ENCODE assay signal across 1 cellular context in the genomic region with DNA sequence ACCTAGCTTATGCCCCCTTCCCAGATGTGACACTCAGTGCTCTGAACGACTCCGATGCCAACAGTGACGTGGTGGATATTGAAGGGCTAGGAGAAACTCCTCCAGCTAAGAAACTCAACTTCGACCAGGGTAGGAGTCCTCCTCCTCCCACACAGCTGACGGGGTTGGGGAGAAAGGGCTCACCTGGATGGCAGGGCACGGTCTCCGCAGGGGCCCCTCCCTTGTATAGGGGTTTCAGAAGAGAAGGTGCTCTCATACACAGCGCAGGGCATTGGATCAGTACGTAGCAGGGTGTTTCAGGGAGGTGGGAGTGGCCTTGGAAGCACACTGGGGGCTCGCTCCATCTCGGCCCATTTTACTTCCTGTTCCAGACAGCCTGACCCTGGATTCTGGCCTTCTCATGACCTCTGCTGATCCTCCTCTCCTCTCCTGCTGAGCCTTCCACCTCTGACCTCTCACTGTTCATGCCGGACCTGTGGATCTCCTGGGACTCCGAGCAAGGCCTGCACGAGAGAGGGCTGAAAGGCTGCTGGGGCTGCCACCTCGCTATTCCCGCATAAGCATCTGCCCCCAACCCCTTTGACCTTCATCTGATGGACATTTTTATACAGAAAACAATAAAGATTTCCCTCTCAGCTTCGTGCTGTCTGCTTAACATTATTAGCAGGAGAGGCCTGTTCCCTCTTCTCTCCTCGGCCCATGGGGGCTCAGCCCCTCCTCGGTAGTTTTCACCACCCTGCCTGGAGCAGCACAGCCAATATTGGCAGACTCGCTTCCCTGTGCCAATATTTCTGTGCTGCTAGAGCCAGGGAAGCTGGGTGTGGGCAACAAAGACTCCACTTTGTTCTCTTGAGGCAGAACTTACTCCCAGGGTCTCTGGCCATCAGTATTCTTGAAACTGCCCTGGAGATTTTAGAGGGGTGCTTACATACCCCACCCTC.
TF ChIP-seq lines count a peak whose summit lies in the region.

No MANE protein-coding gene starts in this region.

TF ChIP-seq in GM23338, 12 proteins besides CTCF, POLR2A, EP300 and RAD21:
- TF ChIP-seq EZH2 (IDR thresholded peaks at IDR 0.05; ENCODE audit: low read depth, unreplicated experiment) (no peak), ZNF331 (CRISPR knock-in tag; IDR thresholded peaks at IDR 0.05; ENCODE audit: low read depth) (no peak), ZNF114 (CRISPR knock-in tag; IDR thresholded peaks at IDR 0.05) (no peak), EZH2phosphoT487 (IDR thresholded peaks at IDR 0.05; ENCODE audit: unreplicated experiment) (no peak), POLR2AphosphoS5 (IDR thresholded peaks at IDR 0.05; ENCODE audit: low read depth) (no peak), NANOG (IDR thresholded peaks at IDR 0.05; ENCODE audit: borderline replicate concordance) (no peak), JUNB (IDR thresholded peaks at IDR 0.05; ENCODE audit: unreplicated experiment) (no peak)
- TF ChIP-seq, protein P1, sequence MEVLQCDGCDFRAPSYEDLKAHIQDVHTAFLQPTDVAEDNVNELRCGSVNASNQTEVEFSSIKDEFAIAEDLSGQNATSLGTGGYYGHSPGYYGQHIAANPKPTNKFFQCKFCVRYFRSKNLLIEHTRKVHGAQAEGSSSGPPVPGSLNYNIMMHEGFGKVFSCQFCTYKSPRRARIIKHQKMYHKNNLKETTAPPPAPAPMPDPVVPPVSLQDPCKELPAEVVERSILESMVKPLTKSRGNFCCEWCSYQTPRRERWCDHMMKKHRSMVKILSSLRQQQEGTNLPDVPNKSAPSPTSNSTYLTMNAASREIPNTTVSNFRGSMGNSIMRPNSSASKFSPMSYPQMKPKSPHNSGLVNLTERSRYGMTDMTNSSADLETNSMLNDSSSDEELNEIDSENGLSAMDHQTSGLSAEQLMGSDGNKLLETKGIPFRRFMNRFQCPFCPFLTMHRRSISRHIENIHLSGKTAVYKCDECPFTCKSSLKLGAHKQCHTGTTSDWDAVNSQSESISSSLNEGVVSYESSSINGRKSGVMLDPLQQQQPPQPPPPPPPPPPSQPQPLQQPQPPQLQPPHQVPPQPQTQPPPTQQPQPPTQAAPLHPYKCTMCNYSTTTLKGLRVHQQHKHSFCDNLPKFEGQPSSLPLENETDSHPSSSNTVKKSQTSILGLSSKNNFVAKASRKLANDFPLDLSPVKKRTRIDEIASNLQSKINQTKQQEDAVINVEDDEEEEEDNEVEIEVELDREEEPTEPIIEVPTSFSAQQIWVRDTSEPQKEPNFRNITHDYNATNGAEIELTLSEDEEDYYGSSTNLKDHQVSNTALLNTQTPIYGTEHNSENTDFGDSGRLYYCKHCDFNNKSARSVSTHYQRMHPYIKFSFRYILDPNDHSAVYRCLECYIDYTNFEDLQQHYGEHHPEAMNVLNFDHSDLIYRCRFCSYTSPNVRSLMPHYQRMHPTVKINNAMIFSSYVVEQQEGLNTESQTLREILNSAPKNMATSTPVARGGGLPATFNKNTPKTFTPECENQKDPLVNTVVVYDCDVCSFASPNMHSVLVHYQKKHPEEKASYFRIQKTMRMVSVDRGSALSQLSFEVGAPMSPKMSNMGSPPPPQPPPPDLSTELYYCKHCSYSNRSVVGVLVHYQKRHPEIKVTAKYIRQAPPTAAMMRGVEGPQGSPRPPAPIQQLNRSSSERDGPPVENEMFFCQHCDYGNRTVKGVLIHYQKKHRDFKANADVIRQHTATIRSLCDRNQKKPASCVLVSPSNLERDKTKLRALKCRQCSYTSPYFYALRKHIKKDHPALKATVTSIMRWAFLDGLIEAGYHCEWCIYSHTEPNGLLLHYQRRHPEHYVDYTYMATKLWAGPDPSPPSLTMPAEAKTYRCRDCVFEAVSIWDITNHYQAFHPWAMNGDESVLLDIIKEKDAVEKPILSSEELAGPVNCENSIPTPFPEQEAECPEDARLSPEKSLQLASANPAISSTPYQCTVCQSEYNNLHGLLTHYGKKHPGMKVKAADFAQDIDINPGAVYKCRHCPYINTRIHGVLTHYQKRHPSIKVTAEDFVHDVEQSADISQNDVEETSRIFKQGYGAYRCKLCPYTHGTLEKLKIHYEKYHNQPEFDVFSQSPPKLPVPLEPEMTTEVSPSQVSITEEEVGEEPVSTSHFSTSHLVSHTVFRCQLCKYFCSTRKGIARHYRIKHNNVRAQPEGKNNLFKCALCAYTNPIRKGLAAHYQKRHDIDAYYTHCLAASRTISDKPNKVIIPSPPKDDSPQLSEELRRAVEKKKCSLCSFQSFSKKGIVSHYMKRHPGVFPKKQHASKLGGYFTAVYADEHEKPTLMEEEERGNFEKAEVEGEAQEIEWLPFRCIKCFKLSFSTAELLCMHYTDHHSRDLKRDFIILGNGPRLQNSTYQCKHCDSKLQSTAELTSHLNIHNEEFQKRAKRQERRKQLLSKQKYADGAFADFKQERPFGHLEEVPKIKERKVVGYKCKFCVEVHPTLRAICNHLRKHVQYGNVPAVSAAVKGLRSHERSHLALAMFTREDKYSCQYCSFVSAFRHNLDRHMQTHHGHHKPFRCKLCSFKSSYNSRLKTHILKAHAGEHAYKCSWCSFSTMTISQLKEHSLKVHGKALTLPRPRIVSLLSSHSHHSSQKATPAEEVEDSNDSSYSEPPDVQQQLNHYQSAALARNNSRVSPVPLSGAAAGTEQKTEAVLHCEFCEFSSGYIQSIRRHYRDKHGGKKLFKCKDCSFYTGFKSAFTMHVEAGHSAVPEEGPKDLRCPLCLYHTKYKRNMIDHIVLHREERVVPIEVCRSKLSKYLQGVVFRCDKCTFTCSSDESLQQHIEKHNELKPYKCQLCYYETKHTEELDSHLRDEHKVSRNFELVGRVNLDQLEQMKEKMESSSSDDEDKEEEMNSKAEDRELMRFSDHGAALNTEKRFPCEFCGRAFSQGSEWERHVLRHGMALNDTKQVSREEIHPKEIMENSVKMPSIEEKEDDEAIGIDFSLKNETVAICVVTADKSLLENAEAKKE (CRISPR knock-in tag; IDR thresholded peaks at IDR 0.05), result no peak
- TF ChIP-seq, protein P2, sequence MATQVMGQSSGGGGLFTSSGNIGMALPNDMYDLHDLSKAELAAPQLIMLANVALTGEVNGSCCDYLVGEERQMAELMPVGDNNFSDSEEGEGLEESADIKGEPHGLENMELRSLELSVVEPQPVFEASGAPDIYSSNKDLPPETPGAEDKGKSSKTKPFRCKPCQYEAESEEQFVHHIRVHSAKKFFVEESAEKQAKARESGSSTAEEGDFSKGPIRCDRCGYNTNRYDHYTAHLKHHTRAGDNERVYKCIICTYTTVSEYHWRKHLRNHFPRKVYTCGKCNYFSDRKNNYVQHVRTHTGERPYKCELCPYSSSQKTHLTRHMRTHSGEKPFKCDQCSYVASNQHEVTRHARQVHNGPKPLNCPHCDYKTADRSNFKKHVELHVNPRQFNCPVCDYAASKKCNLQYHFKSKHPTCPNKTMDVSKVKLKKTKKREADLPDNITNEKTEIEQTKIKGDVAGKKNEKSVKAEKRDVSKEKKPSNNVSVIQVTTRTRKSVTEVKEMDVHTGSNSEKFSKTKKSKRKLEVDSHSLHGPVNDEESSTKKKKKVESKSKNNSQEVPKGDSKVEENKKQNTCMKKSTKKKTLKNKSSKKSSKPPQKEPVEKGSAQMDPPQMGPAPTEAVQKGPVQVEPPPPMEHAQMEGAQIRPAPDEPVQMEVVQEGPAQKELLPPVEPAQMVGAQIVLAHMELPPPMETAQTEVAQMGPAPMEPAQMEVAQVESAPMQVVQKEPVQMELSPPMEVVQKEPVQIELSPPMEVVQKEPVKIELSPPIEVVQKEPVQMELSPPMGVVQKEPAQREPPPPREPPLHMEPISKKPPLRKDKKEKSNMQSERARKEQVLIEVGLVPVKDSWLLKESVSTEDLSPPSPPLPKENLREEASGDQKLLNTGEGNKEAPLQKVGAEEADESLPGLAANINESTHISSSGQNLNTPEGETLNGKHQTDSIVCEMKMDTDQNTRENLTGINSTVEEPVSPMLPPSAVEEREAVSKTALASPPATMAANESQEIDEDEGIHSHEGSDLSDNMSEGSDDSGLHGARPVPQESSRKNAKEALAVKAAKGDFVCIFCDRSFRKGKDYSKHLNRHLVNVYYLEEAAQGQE (IDR thresholded peaks at IDR 0.05; ENCODE audit: unreplicated experiment), result no peak
- TF ChIP-seq, protein P3, sequence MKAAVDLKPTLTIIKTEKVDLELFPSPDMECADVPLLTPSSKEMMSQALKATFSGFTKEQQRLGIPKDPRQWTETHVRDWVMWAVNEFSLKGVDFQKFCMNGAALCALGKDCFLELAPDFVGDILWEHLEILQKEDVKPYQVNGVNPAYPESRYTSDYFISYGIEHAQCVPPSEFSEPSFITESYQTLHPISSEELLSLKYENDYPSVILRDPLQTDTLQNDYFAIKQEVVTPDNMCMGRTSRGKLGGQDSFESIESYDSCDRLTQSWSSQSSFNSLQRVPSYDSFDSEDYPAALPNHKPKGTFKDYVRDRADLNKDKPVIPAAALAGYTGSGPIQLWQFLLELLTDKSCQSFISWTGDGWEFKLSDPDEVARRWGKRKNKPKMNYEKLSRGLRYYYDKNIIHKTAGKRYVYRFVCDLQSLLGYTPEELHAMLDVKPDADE (IDR thresholded peaks at IDR 0.05), result no peak
TF ChIP-seq in GM23338: peak in this region for 0.
